9 cellular contexts compared by ENCODE assay signal in the genomic region with DNA sequence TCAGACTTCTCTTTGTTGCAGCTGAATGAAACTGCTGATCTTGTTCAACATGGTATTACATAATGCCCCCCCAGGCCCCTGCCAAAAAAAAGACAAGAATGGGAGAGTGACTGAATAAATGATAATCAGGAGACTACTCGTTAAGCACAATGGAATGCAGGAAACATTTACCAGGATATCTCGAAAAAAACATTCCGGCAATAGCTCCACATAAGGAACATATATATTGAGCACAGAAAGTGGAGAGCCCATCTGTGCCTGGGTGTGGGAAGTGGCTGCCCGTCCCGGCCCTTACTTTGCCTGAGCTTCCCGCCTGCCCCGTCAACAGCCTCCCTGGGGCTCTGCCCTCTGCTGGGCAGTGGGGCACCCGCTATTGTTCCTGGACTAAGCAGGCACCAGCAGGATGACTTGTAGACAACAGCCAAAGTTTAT. TPM values are rescaled to one million over a fixed set of nuclear protein-coding genes. Genes with fewer than 3 reads are reported as not detected.
A peak's percentile ranks its signal among the peaks of the same experiment; 100 is the strongest.
DNase-seq lines count a peak whose midpoint lies in the region; ATAC-seq and TF ChIP-seq lines count a peak whose summit lies in the region.
"Had no signal": no experiment of that assay in that cellular context is flagged by ENCODE, and none has a peak within 500 bp of the region (broad histone marks: within the 10 kb centered on the region; RNA-seq: fewer than 3 reads in every experiment).

No MANE protein-coding gene starts in this region.

- peaks cover 9% of the 10 kb centered on the region for H3K36me3 Mint-ChIP-seq in activated CD8-positive, alpha-beta T cell treated with anti-CD3 and anti-CD28 coated beads for 36 hours (ENCODE audit: low read depth)
- H3K36me3 Mint-ChIP-seq in activated CD8-positive, alpha-beta T cell treated with anti-CD3 and anti-CD28 coated beads, Interleukin-2, amount 10 ng/mL, durations not matched to agents 7 days and 5 days (ENCODE audit: low read depth): peaks cover 44% of the 10 kb centered on the region

- CTCF ChIA-PET in activated CD8-positive, alpha-beta T cell treated with anti-CD3 and anti-CD28 coated beads for 36 hours (lab: Charles Lee): no interaction called here
- CTCF ChIA-PET in activated CD8-positive, alpha-beta T cell treated with anti-CD3 and anti-CD28 coated beads, Interleukin-2, amount 10 ng/mL, durations not matched to agents 7 days and 5 days (lab: Charles Lee): interaction anchor here (0.6 to 1.4 kb wide), 2 partner anchors 34 to 265 kb away, joined by 3 read pairs; no protein-coding TSS in a partner anchor

- ATAC-seq in activated CD8-positive, alpha-beta T cell treated with anti-CD3 and anti-CD28 coated beads for 36 hours: peak; percentile 49
- ATAC-seq in activated CD8-positive, alpha-beta T cell treated with anti-CD3 and anti-CD28 coated beads, Interleukin-2, amount 10 ng/mL, durations not matched to agents 7 days and 5 days: no peak
- ATAC-seq in GM21526 (IDR thresholded peaks at IDR 0.05; ENCODE audit: low FRiP score, unreplicated experiment): no peak
- no peak for ATAC-seq in GM19328 (IDR thresholded peaks at IDR 0.05; ENCODE audit: unreplicated experiment)
- ATAC-seq: naive thymus-derived CD8-positive, alpha-beta T cell had no signal

- POLR2A ChIA-PET in activated CD8-positive, alpha-beta T cell treated with anti-CD3 and anti-CD28 coated beads for 36 hours (lab: Charles Lee): interaction anchor here (1.5 kb wide), 1 partner anchor 22 kb away, joined by 3 read pairs; no protein-coding TSS in a partner anchor
- POLR2A ChIA-PET in activated CD8-positive, alpha-beta T cell treated with anti-CD3 and anti-CD28 coated beads, Interleukin-2, amount 10 ng/mL, durations not matched to agents 7 days and 5 days (lab: Charles Lee): interaction anchor here (0.8 kb wide), 1 partner anchor 11 kb away, joined by 3 read pairs; no protein-coding TSS in a partner anchor

- no peaks in the 10 kb centered on the region for H3K9me3 ChIP-seq in cardiac muscle cell (ENCODE audit: low read depth)
- no peaks in the 10 kb centered on the region for H3K9me3 ChIP-seq in tibial artery

- H3K36me3 ChIP-seq in cardiac muscle cell (peaks cover 10% of the 10 kb centered on the region), tibial artery (peaks cover 23 to 57% (median 41%) of the 10 kb centered on the region in 3 donors)

- no peaks in the 10 kb centered on the region for H3K4me1 ChIP-seq in cardiac muscle cell (ENCODE audit: low read depth)
- H3K4me1 ChIP-seq in tibial artery: peaks cover 0 to 8% (median 1%) of the 10 kb centered on the region in 4 donors

- no peak overlapping the region for H3K4me3 Mint-ChIP-seq in activated CD8-positive, alpha-beta T cell treated with anti-CD3 and anti-CD28 coated beads for 36 hours
- H3K4me3 Mint-ChIP-seq in activated CD8-positive, alpha-beta T cell treated with anti-CD3 and anti-CD28 coated beads, Interleukin-2, amount 10 ng/mL, durations not matched to agents 7 days and 5 days: no peak overlapping the region
- H3K4me3 Mint-ChIP-seq: naive thymus-derived CD8-positive, alpha-beta T cell had no signal

- DNase-seq in activated CD8-positive, alpha-beta T cell treated with anti-CD3 and anti-CD28 coated beads for 36 hours: no peak
- no peak for DNase-seq in activated CD8-positive, alpha-beta T cell treated with anti-CD3 and anti-CD28 coated beads, Interleukin-2, amount 10 ng/mL, durations not matched to agents 7 days and 5 days
- DNase-seq in SW480 (ENCODE audit: low spot score): peak; percentile 52
- peak; percentile 45 to 87 for DNase-seq in cardiac muscle cell (ENCODE audit: low read depth in 1 of 2, low spot score in 1 of 2)
- peak; percentile 67 to 71 for DNase-seq in tibial artery
- no peak for DNase-seq in T-helper 9 cell

- H3K4me3 ChIP-seq in cardiac muscle cell: no peak overlapping the region
- H3K4me3 ChIP-seq in tibial artery: no peak overlapping the region

- no peak for TF ChIP-seq CTCF in activated CD8-positive, alpha-beta T cell treated with anti-CD3 and anti-CD28 coated beads for 36 hours (IDR thresholded peaks at IDR 0.05)
- TF ChIP-seq CTCF in cardiac muscle cell (IDR thresholded peaks at IDR 0.05; ENCODE audit: low read depth, low read length) (peak; percentile 75), tibial artery (IDR thresholded peaks at IDR 0.05) (peak; percentile 40 to 45)

- H3K27me3 ChIP-seq in cardiac muscle cell (no peaks in the 10 kb centered on the region), tibial artery (no peaks in the 10 kb centered on the region)

- H3K27ac Mint-ChIP-seq in activated CD8-positive, alpha-beta T cell treated with anti-CD3 and anti-CD28 coated beads for 36 hours: no peak overlapping the region
- H3K27ac Mint-ChIP-seq in activated CD8-positive, alpha-beta T cell treated with anti-CD3 and anti-CD28 coated beads, Interleukin-2, amount 10 ng/mL, durations not matched to agents 7 days and 5 days: no peak overlapping the region

- H3K4me1 Mint-ChIP-seq in activated CD8-positive, alpha-beta T cell treated with anti-CD3 and anti-CD28 coated beads for 36 hours (ENCODE audit: low read depth): no peaks in the 10 kb centered on the region
- H3K4me1 Mint-ChIP-seq in activated CD8-positive, alpha-beta T cell treated with anti-CD3 and anti-CD28 coated beads, Interleukin-2, amount 10 ng/mL, durations not matched to agents 7 days and 5 days (ENCODE audit: low read depth): peaks cover 14% of the 10 kb centered on the region

- intact Hi-C loops in activated CD8-positive, alpha-beta T cell treated with anti-CD3 and anti-CD28 coated beads for 36 hours (cut with micrococcal nuclease): no loop called here
- intact Hi-C loops in tibial artery (cut with DNase I; ENCODE audit: low total_unique reads): no loop called here

- H3K27ac ChIP-seq in cardiac muscle cell: peak overlapping the region; percentile 23
- H3K27ac ChIP-seq in tibial artery: peak overlapping the region in 1 of 2 donors; percentile 10

- no peaks in the 10 kb centered on the region for H3K9me3 Mint-ChIP-seq in activated CD8-positive, alpha-beta T cell treated with anti-CD3 and anti-CD28 coated beads for 36 hours
- H3K9me3 Mint-ChIP-seq in activated CD8-positive, alpha-beta T cell treated with anti-CD3 and anti-CD28 coated beads, Interleukin-2, amount 10 ng/mL, durations not matched to agents 7 days and 5 days (ENCODE audit: insufficient read depth): no peaks in the 10 kb centered on the region
- H3K9me3 Mint-ChIP-seq: naive thymus-derived CD8-positive, alpha-beta T cell had no signal

- no peaks in the 10 kb centered on the region for H3K27me3 Mint-ChIP-seq in activated CD8-positive, alpha-beta T cell treated with anti-CD3 and anti-CD28 coated beads for 36 hours
- H3K27me3 Mint-ChIP-seq in activated CD8-positive, alpha-beta T cell treated with anti-CD3 and anti-CD28 coated beads, Interleukin-2, amount 10 ng/mL, durations not matched to agents 7 days and 5 days (ENCODE audit: low read depth): no peaks in the 10 kb centered on the region
- H3K27me3 Mint-ChIP-seq: naive thymus-derived CD8-positive, alpha-beta T cell had no signal

RNA-seq across cellular contexts. Expression of a gene that starts 13.4 kb away (rescaled TPM):
- 10 to 100 TPM; 30.7 to 32.1 TPM for total RNA-seq in activated CD8-positive, alpha-beta T cell treated with anti-CD3 and anti-CD28 coated beads for 36 hours
- total RNA-seq in activated CD8-positive, alpha-beta T cell treated with anti-CD3 and anti-CD28 coated beads, Interleukin-2, amount 10 ng/mL, durations not matched to agents 7 days and 5 days: 10 to 100 TPM; 66.5 to 71.9 TPM
- 32.4 and 43.2 TPM in 2 replicates for total RNA-seq in cardiac muscle cell
- 16.4 and 18.5 TPM in 2 replicates for polyA plus RNA-seq in cardiac muscle cell

RNA-seq across cellular contexts. Expression of a gene that starts 23.4 kb away (rescaled TPM):
- 1 to 10 TPM; 1.9 to 2.7 TPM for total RNA-seq in activated CD8-positive, alpha-beta T cell treated with anti-CD3 and anti-CD28 coated beads for 36 hours
- total RNA-seq in activated CD8-positive, alpha-beta T cell treated with anti-CD3 and anti-CD28 coated beads, Interleukin-2, amount 10 ng/mL, durations not matched to agents 7 days and 5 days: 1 to 10 TPM; 2.8 to 4.0 TPM
- total RNA-seq in cardiac muscle cell: 6.7 and 17.9 TPM in 2 replicates
- 11.8 and 15.0 TPM in 2 replicates for polyA plus RNA-seq in cardiac muscle cell

Comparison
In these comparisons a context has a peak if more than half of its experiments do, and no peak if none do; other contexts are left out.
1. DNase-seq: peak in SW480 (single experiment), cardiac muscle cell (2 of 2) and tibial artery (2 of 2); none in activated CD8-positive, alpha-beta T cell treated with anti-CD3 and anti-CD28 coated beads for 36 hours (single experiment), activated CD8-positive, alpha-beta T cell treated with anti-CD3 and anti-CD28 coated beads, Interleukin-2, amount 10 ng/mL, durations not matched to agents 7 days and 5 days (single experiment) and T-helper 9 cell (single experiment).